ENCODE assay signal across 9 cellular contexts in genomic region chr1:161082996-161083742, GRCh38. TPM values are rescaled to one million over a fixed set of nuclear protein-coding genes. Genes with fewer than 3 reads are reported as not detected.
DNase-seq lines count a peak whose midpoint lies in the region; ATAC-seq and TF ChIP-seq lines count a peak whose summit lies in the region.
"Had no signal": no experiment of that assay in that cellular context is flagged by ENCODE, and none has a peak within 500 bp of the region (broad histone marks: within the 10 kb centered on the region; RNA-seq: fewer than 3 reads in every experiment).

No MANE protein-coding gene starts in this region.

- peaks cover 7% of the 10 kb centered on the region for H3K4me1 Mint-ChIP-seq in endothelial cell (ENCODE audit: unreplicated experiment)
- H3K4me1 Mint-ChIP-seq: memory B cell had no signal

- H3K36me3 Mint-ChIP-seq in endothelial cell (ENCODE audit: low read depth, unreplicated experiment), result no peaks in the 10 kb centered on the region
- H3K36me3 Mint-ChIP-seq: memory B cell had no signal

- peak; percentile 40 to 93 (median 76) for ATAC-seq in heart right ventricle
- peak; percentile 37 for ATAC-seq in stimulated activated naive CD8-positive, alpha-beta T cell treated with anti-CD3 and anti-CD28 coated beads, Interleukin-15, Interleukin-2, amounts not matched to agents 100 U/mL and 50 U/mL, for 24 hours

- no peak overlapping the region for H3K4me3 Mint-ChIP-seq in endothelial cell (ENCODE audit: unreplicated experiment)
- H3K4me3 Mint-ChIP-seq: memory B cell had no signal

- peaks cover 0 to 18% (median 9%) of the 10 kb centered on the region in 7 donors for H3K27me3 ChIP-seq in heart right ventricle

- no peaks in the 10 kb centered on the region for H3K36me3 ChIP-seq in heart right ventricle

- H3K27ac Mint-ChIP-seq in endothelial cell (ENCODE audit: unreplicated experiment), result no peak overlapping the region
- H3K27ac Mint-ChIP-seq: memory B cell had no signal

- no peaks in the 10 kb centered on the region for H3K9me3 ChIP-seq in heart right ventricle

- peaks cover 20% of the 10 kb centered on the region for H3K27me3 Mint-ChIP-seq in endothelial cell (ENCODE audit: unreplicated experiment)

- no peak for TF ChIP-seq CTCF in heart right ventricle (IDR thresholded peaks at IDR 0.05)
- no peak for TF ChIP-seq CTCF in endothelial cell (IDR thresholded peaks at IDR 0.05; ENCODE audit: unreplicated experiment)

- DNase-seq in HPDE6-E6E7 (ENCODE audit: extremely low spot score) (peak; percentile 95), T1000 (lab: John Stamatoyannopoulos, UW) (peak; percentile 73), heart right ventricle (peak in 1 of 2 donors; percentile 69), endothelial cell (ENCODE audit: low spot score) (no peak), middle frontal gyrus (ENCODE audit: extremely low spot score, low spot score) (no peak), NCI-H82 (lab: John Stamatoyannopoulos, UW) (no peak)
- no peak for DNase-seq in stimulated activated naive CD8-positive, alpha-beta T cell treated with anti-CD3 and anti-CD28 coated beads, Interleukin-15, Interleukin-2, amounts not matched to agents 100 U/mL and 50 U/mL, for 24 hours
- no peak for DNase-seq in effector CD8-positive, alpha-beta T cell (lab: John Stamatoyannopoulos, UW)

- 67 to 70% methylated on average over 8 of the region's 8 CpGs for WGBS in heart right ventricle, 2 donors

- peaks cover 0 to 22% (median 0%) of the 10 kb centered on the region in 9 donors for H3K4me1 ChIP-seq in heart right ventricle

- no peaks in the 10 kb centered on the region for H3K9me3 Mint-ChIP-seq in endothelial cell (ENCODE audit: unreplicated experiment)
- H3K9me3 Mint-ChIP-seq: memory B cell had no signal

- H3K27ac ChIP-seq in heart right ventricle, result peak overlapping the region in 1 of 10 donors; percentile 65

- intact Hi-C loops in heart right ventricle (cut with DNase I), result no loop called here

- H3K4me3 ChIP-seq in heart right ventricle, result no peak overlapping the region

RNA-seq across cellular contexts. Expression of gene NECTIN4, which starts 6.2 kb away (rescaled TPM):
- total RNA-seq in heart right ventricle (under 1 TPM in 1 of 10 donors, not detected in 9; 0.19 TPM), endothelial cell (ENCODE audit: unreplicated experiment) (0.13 TPM)
- under 1 TPM in 1 of 2 donors, not detected in 1; 0.06 TPM for polyA plus RNA-seq in heart right ventricle

RNA-seq across cellular contexts. Expression of gene ARHGAP30, which starts 13.5 kb away (rescaled TPM):
- total RNA-seq in heart right ventricle (10 to 100 TPM in 1 of 10 donors, 1 to 10 TPM in 9; 1.5 to 16.4 (median 2.1) TPM), endothelial cell (ENCODE audit: unreplicated experiment) (0.23 TPM)
- 1 to 10 TPM; 1.2 to 1.4 TPM for polyA plus RNA-seq in heart right ventricle

RNA-seq across cellular contexts. Expression of gene KLHDC9, which starts 15.0 kb away (rescaled TPM):
- 10 to 100 TPM in 5 of 10 donors, 1 to 10 TPM in 5; 2.2 to 17.7 (median 9.0) TPM for total RNA-seq in heart right ventricle
- 1 to 10 TPM in 1 of 2 donors, under 1 TPM in 1; 0.83 to 6.7 TPM for polyA plus RNA-seq in heart right ventricle
- 7.3 TPM for total RNA-seq in endothelial cell (ENCODE audit: unreplicated experiment)

RNA-seq across cellular contexts. Expression of gene PFDN2, which starts 34.7 kb away (rescaled TPM):
- total RNA-seq in heart right ventricle (10 to 100 TPM; 44.6 to 78.7 (median 54.1) TPM), endothelial cell (ENCODE audit: unreplicated experiment) (73.8 TPM)
- 100 to 1,000 TPM; 185 to 273 TPM for polyA plus RNA-seq in heart right ventricle

RNA-seq across cellular contexts. Expression of gene NIT1, which starts 34.7 kb away (rescaled TPM):
- 10 to 100 TPM; 24.1 to 41.2 (median 33.4) TPM for total RNA-seq in heart right ventricle
- polyA plus RNA-seq in heart right ventricle, result 10 to 100 TPM; 28.5 to 30.6 TPM
- 20.5 TPM for total RNA-seq in endothelial cell (ENCODE audit: unreplicated experiment)

Comparison
In these comparisons a context has a peak if more than half of its experiments do, and no peak if none do; other contexts are left out.
1. DNase-seq: peak in HPDE6-E6E7 (single experiment) and T1000 (single experiment); none in stimulated activated naive CD8-positive, alpha-beta T cell treated with anti-CD3 and anti-CD28 coated beads, Interleukin-15, Interleukin-2, amounts not matched to agents 100 U/mL and 50 U/mL, for 24 hours (single experiment), endothelial cell (single experiment), middle frontal gyrus (single experiment), effector CD8-positive, alpha-beta T cell (single experiment) and NCI-H82 (single experiment).